ENCODE assay signal across 34 cellular contexts in the genomic region with DNA sequence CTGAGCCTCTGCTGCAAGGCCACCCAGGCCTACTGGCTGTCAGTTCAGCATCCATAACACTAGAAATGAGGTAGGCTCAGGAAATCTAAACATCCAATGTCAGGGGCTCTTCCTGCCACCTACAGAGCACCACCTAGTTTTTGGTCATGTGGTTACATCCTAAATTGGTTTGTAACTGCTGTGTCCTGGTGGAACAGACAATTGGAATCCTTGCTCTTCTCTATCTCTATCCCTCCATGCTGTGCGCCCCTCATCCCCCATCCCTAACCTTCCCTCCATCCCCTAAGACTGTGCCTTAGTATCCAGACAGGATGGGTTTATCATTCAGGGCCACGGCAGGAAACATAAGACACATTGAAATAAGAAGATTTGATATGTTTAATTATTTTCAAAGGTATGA. TPM values are rescaled to one million over a fixed set of nuclear protein-coding genes. Genes with fewer than 3 reads are reported as not detected.
"Had no signal": no experiment of that assay in that cellular context is flagged by ENCODE, and none has a peak within 500 bp of the region (broad histone marks: within the 10 kb centered on the region; RNA-seq: fewer than 3 reads in every experiment).

No MANE protein-coding gene starts in this region.

- H2AFZ ChIP-seq: PC-9 had no signal

- H3K27me3 ChIP-seq: SJCRH30 had no signal

- FAIRE-seq: RCC 7860 had no signal

- H3K4me1 ChIP-seq: SJCRH30 had no signal

- ATAC-seq: Panc1, Right ventricle myocardium inferior, SK-N-SH treated with all-trans-retinoic acid at 6 μM for 48 hours, T-cell had no signal

- H3K4me2 ChIP-seq: PC-9 had no signal

- H3K9me3 ChIP-seq: MG63, SJCRH30 had no signal

- H3K27ac ChIP-seq: PC-9, RWPE1, SJCRH30, SK-N-MC had no signal

- H3K36me3 ChIP-seq: MG63, SJCRH30 had no signal

- DNase-seq: Kasumi-1, MG63, NCI-H1048, NCI-H1092 treated with DMSO at 0.1 percent for 48 hours, NCI-H1105 treated with DMSO at 0.1 percent for 48 hours, NCI-H1417, NCI-H1436, NCI-H146, NCI-H1694, NCI-H187, NCI-H1930, NCI-H2029 treated with DMSO at 0.1 percent for 48 hours, NCI-H2081 treated with DMSO at 0.1 percent for 48 hours, NCI-H2107, NCI-H2171, NCI-H226, NCI-H510A treated with DMSO at 0.1 percent for 48 hours, NCI-H524 treated with DMSO at 0.1 percent for 48 hours, NCI-H526 treated with DMSO at 0.1 percent for 48 hours, NCI-H748 treated with DMSO at 0.1 percent for 48 hours, NCI-H82, PC-9, SHP77, SIG-M5, SJCRH30, T-cell had no signal

- H3K4me3 ChIP-seq: MG63, PC-9, SJCRH30, SK-N-MC had no signal

RNA-seq across cellular contexts. Expression of a gene that starts 11.4 kb away (rescaled TPM):
- total RNA-seq: M059J, OCI-LY7 had no signal
